8 cellular contexts compared by ENCODE assay signal in genomic region chr11:64339754-64340408, GRCh38. TPM values are rescaled to one million over a fixed set of nuclear protein-coding genes. Genes with fewer than 3 reads are reported as not detected.
A peak's percentile ranks its signal among the peaks of the same experiment; 100 is the strongest.
DNase-seq lines count a peak whose midpoint lies in the region; ATAC-seq lines count a peak whose summit lies in the region.

TSS of gene CCDC88B (plus strand) at chr11:64340204. CDS start at chr11:64340267, 63 bp downstream.

- peak within 1 kb of the TSS; percentile 94 for H3K27ac Mint-ChIP-seq in activated CD4-positive, alpha-beta T cell treated with anti-CD3 and anti-CD28 coated beads for 36 hours

- ATAC-seq in GM19351 (IDR thresholded peaks at IDR 0.05; ENCODE audit: unreplicated experiment) (peak; percentile 55), HG03565 (IDR thresholded peaks at IDR 0.05; ENCODE audit: unreplicated experiment) (no peak)
- ATAC-seq in activated CD4-positive, alpha-beta T cell treated with anti-CD3 and anti-CD28 coated beads for 36 hours, result peak; percentile 82

- no peaks in the 10 kb centered on the region for H3K27me3 Mint-ChIP-seq in activated CD4-positive, alpha-beta T cell treated with anti-CD3 and anti-CD28 coated beads for 36 hours

- H3K9me3 Mint-ChIP-seq in activated CD4-positive, alpha-beta T cell treated with anti-CD3 and anti-CD28 coated beads for 36 hours (ENCODE audit: low read depth), result no peaks in the 10 kb centered on the region

- CTCF ChIA-PET in activated CD4-positive, alpha-beta T cell treated with anti-CD3 and anti-CD28 coated beads for 36 hours (lab: Charles Lee), result interaction anchor here (0.6 kb wide), 1 partner anchor 270 kb away, joined by 3 read pairs; no protein-coding TSS in a partner anchor

- H3K36me3 Mint-ChIP-seq in activated CD4-positive, alpha-beta T cell treated with anti-CD3 and anti-CD28 coated beads for 36 hours (ENCODE audit: low read depth), result peaks cover 22% of the 10 kb centered on the region

- POLR2A ChIA-PET in activated CD4-positive, alpha-beta T cell treated with anti-CD3 and anti-CD28 coated beads for 36 hours (lab: Charles Lee), result interaction anchor here (0.7 kb wide), 1 partner anchor 14 kb away, joined by 4 read pairs; no protein-coding TSS in a partner anchor

- H3K4me1 Mint-ChIP-seq in activated CD4-positive, alpha-beta T cell treated with anti-CD3 and anti-CD28 coated beads for 36 hours, result peaks cover 34% of the 10 kb centered on the region

- peak within 1 kb of the TSS; percentile 19 to 33 (median 30) for H3K4me3 ChIP-seq in skin epidermis

- peak within 1 kb of the TSS; percentile 91 for H3K4me3 Mint-ChIP-seq in activated CD4-positive, alpha-beta T cell treated with anti-CD3 and anti-CD28 coated beads for 36 hours

- DNase-seq in HT-29 (ENCODE audit: low spot score), result no peak
- peak; percentile 91 for DNase-seq in activated CD4-positive, alpha-beta T cell treated with anti-CD3 and anti-CD28 coated beads for 36 hours
- DNase-seq in effector CD8-positive, alpha-beta T cell (lab: John Stamatoyannopoulos, UW), result peak; percentile 72
- no peak for DNase-seq in NCI-H1417 (lab: John Stamatoyannopoulos, UW)
- DNase-seq in midbrain (lab: John Stamatoyannopoulos, UW), result no peak

- peak within 1 kb of the TSS in 18 of 21 experiments; percentile 24 to 89 (median 70) for H3K27ac ChIP-seq in skin epidermis

- intact Hi-C loops in activated CD4-positive, alpha-beta T cell treated with anti-CD3 and anti-CD28 coated beads for 36 hours (cut with DNase I, micrococcal nuclease), result loop anchor here (1.0 to 10.0 kb wide), 6 partner anchors 22 to 775 kb away; partner anchors contain the start of genes ESRRA (in 2 of the 2), PRDX5 (in 1 of the 2), TM7SF2 (in 1 of the 2) and TRMT112 (in 1 of the 2)

RNA-seq across cellular contexts. Expression of gene CCDC88B, which starts in this region (rescaled TPM):
- total RNA-seq in HT-29 (2014; rRNA removed; shearing (Covaris generic)), result 11.4 and 12.8 TPM in 2 replicates
- total RNA-seq in activated CD4-positive, alpha-beta T cell treated with anti-CD3 and anti-CD28 coated beads for 36 hours, result 10 to 100 TPM; 58.4 to 71.3 TPM

Comparison
In these comparisons a context has a peak if more than half of its experiments do, and no peak if none do; other contexts are left out.
1. DNase-seq: peak in activated CD4-positive, alpha-beta T cell treated with anti-CD3 and anti-CD28 coated beads for 36 hours (single experiment) and effector CD8-positive, alpha-beta T cell (single experiment); none in HT-29 (single experiment), NCI-H1417 (0 of 3) and midbrain (single experiment).